16 cellular contexts compared by ENCODE assay signal in genomic region chr9:128632066-128632465, GRCh38. TPM values are rescaled to one million over a fixed set of nuclear protein-coding genes. Genes with fewer than 3 reads are reported as not detected.
DNase-seq lines count a peak whose midpoint lies in the region; ATAC-seq and TF ChIP-seq lines count a peak whose summit lies in the region.
"Had no signal": no experiment of that assay in that cellular context is flagged by ENCODE, and none has a peak within 500 bp of the region (broad histone marks: within the 10 kb centered on the region; RNA-seq: fewer than 3 reads in every experiment).

No MANE protein-coding gene starts in this region.

- H3K27me3 ChIP-seq in Caco-2 (replicated peaks; ENCODE audit: control insufficient read depth, insufficient read depth, low read length) (no peaks in the 10 kb centered on the region), H9 (ENCODE audit: insufficient read depth, low read length) (no peaks in the 10 kb centered on the region), tibial nerve (no peaks in the 10 kb centered on the region)
- H3K27me3 ChIP-seq: Peyer's patch had no signal

- peak overlapping the region; percentile 22 for H3K27ac Mint-ChIP-seq in Caco-2 (ENCODE audit: unreplicated experiment)
- peak overlapping the region; percentile 22 to 86 (median 69); a peak in 3 of 7 replicates for H3K27ac Mint-ChIP-seq in H9
- peak overlapping the region in 3 of 5 experiments; percentile 33 to 65 (median 41) for H3K27ac Mint-ChIP-seq in brain
- H3K27ac Mint-ChIP-seq in nephron progenitor cell: peak overlapping the region; percentile 85

- no peak overlapping the region for H4K5ac ChIP-seq in H9 (ENCODE audit: insufficient read length, low read depth, low read length)

- no peak overlapping the region for H2BK20ac ChIP-seq in H9 (ENCODE audit: low read depth, low read length, poor library complexity, severe bottlenecking)

- no peak overlapping the region for H3K9ac ChIP-seq in H9 (ENCODE audit: extremely low read depth, insufficient read length, low read length)

- WGBS in H9 (ENCODE audit: extremely low coverage, insufficient read length, low lambda C conversion rate): no CpG with 5 or more reads among the region's 10 CpGs
- 88 to 94% methylated on average over 8 to 10 of the region's 10 CpGs for WGBS in tibial nerve, 2 donors

- no peaks in the 10 kb centered on the region for H3K79me2 ChIP-seq in H9 (ENCODE audit: insufficient read depth, low read length)

- no peak overlapping the region for H2BK12ac ChIP-seq in H9 (ENCODE audit: insufficient read length, low read depth, low read length)

- H3K79me1 ChIP-seq in H9 (ENCODE audit: insufficient read depth, low read depth, low read length, poor library complexity, severe bottlenecking): no peaks in the 10 kb centered on the region

- intact Hi-C loops in Caco-2 (cut with micrococcal nuclease; ENCODE audit: unreplicated experiment): no loop called here

- POLR2A ChIA-PET in Caco-2 (lab: Charles Lee): no interaction called here

- no peak overlapping the region for H4K91ac ChIP-seq in H9 (ENCODE audit: insufficient read length, low read depth, low read length)

- peaks cover 9% of the 10 kb centered on the region for H3K36me3 ChIP-seq in Caco-2 (ENCODE audit: control insufficient read depth, insufficient read depth, low read length)
- peaks cover 4 to 81% (median 39%) of the 10 kb centered on the region in 3 donors for H3K36me3 ChIP-seq in tibial nerve

- H3K4me1 ChIP-seq in Caco-2: peaks cover 25% of the 10 kb centered on the region
- no peaks in the 10 kb centered on the region for H3K4me1 ChIP-seq in H9 (ENCODE audit: insufficient read depth, low read length)
- peaks cover 0 to 60% (median 21%) of the 10 kb centered on the region in 4 donors for H3K4me1 ChIP-seq in tibial nerve

- H2BK15ac ChIP-seq in H9 (ENCODE audit: low read depth, low read length): no peak overlapping the region

- no peak overlapping the region for H3K4me2 ChIP-seq in H9 (ENCODE audit: insufficient read depth, insufficient read length, low read length)

- no peak overlapping the region for H3K4me3 ChIP-seq in Caco-2 (ENCODE audit: low read depth, low read length)
- H3K4me3 ChIP-seq in tibial nerve: no peak overlapping the region
- H3K4me3 ChIP-seq: HAP-1, Peyer's patch had no signal

- H3K23ac ChIP-seq in H9 (ENCODE audit: insufficient read length, low read depth, low read length): no peak overlapping the region

- ATAC-seq in GM21515 (IDR thresholded peaks at IDR 0.05; ENCODE audit: unreplicated experiment): no peak

- H2BK5ac ChIP-seq in H9 (ENCODE audit: insufficient read length, low read length): no peak overlapping the region

- BruUV-seq in Caco-2 (replicated peaks; lab: Mats Ljungman, UMichigan): no TSS peak

- H3K4me1 Mint-ChIP-seq in Caco-2 (ENCODE audit: low read depth, unreplicated experiment) (peaks cover 18% of the 10 kb centered on the region), H9 (peaks cover 2 to 10% of the 10 kb centered on the region in 2 experiments; a peak in 3 of 4 replicates), brain (peaks cover 3% of the 10 kb centered on the region), nephron progenitor cell (peaks cover 15% of the 10 kb centered on the region)
- H3K4me1 Mint-ChIP-seq: CD8-positive, alpha-beta memory T cell had no signal

- no peak overlapping the region for H3K4me3 Mint-ChIP-seq in Caco-2 (ENCODE audit: unreplicated experiment)
- no peak overlapping the region for H3K4me3 Mint-ChIP-seq in H9
- no peak overlapping the region for H3K4me3 Mint-ChIP-seq in brain
- H3K4me3 Mint-ChIP-seq in nephron progenitor cell: no peak overlapping the region
- H3K4me3 Mint-ChIP-seq: CD8-positive, alpha-beta memory T cell had no signal

- TF ChIP-seq EP300 in tibial nerve (IDR thresholded peaks at IDR 0.05): no peak

- H2BK120ac ChIP-seq in H9 (ENCODE audit: low read depth, low read length, poor library complexity, severe bottlenecking): no peak overlapping the region

- CTCF ChIA-PET in Caco-2 (lab: Charles Lee): interaction anchor here (0.6 kb wide), 1 partner anchor 69 kb away, joined by 3 read pairs; no protein-coding TSS in a partner anchor

- no peak overlapping the region for H2AFZ ChIP-seq in H9 (ENCODE audit: low read length)

- TF ChIP-seq POLR2A in tibial nerve (IDR thresholded peaks at IDR 0.05): no peak

- H3K27ac ChIP-seq in H9 (ENCODE audit: insufficient read length, low read depth, low read length) (no peak overlapping the region), tibial nerve (peak overlapping the region in 1 of 4 donors; percentile 42)
- H3K27ac ChIP-seq: Peyer's patch had no signal

- H3T11ph ChIP-seq in H9 (ENCODE audit: low read length): no peak overlapping the region

- H4K20me1 ChIP-seq in H9 (ENCODE audit: control insufficient read depth, insufficient read depth, insufficient read length): no peaks in the 10 kb centered on the region

- H4K8ac ChIP-seq in H9 (replicated peaks; ENCODE audit: insufficient read length, low read depth, low read length): no peak overlapping the region

- no peak overlapping the region for H3K4ac ChIP-seq in H9 (ENCODE audit: low read depth, low read length)

- H3K18ac ChIP-seq in H9 (ENCODE audit: insufficient read length, low read depth, low read length): no peak overlapping the region

- no peak for DNase-seq in Caco-2
- DNase-seq in H9: no peak
- no peak for DNase-seq in nephron progenitor cell
- no peak for DNase-seq in tibial nerve (ENCODE audit: low spot score in 2 of 2)
- no peak for DNase-seq in NCI-H69 (lab: John Stamatoyannopoulos, UW)
- DNase-seq: EL, KBM-7, NCI-H1092, NCI-H1694 treated with DMSO at 0.1 percent for 48 hours, NCI-H510A, SW 1271 had no signal

- no peaks in the 10 kb centered on the region for H3K23me2 ChIP-seq in H9 (ENCODE audit: insufficient read length, low read depth, low read length, poor library complexity, severe bottlenecking)

- H3K27me3 Mint-ChIP-seq in Caco-2 (ENCODE audit: insufficient read depth, unreplicated experiment) (no peaks in the 10 kb centered on the region), H9 (ENCODE audit: low read depth) (no peaks in the 10 kb centered on the region), brain (peaks cover 5% of the 10 kb centered on the region), nephron progenitor cell (ENCODE audit: low read depth, poor library complexity) (no peaks in the 10 kb centered on the region)

- no peak for TF ChIP-seq CTCF in Caco-2 (IDR thresholded peaks at IDR 0.05; ENCODE audit: insufficient read depth in 1 of 2, low read depth in 1 of 2, low read length in 1 of 2, severe bottlenecking in 1 of 2, unreplicated experiment in 1 of 2)
- no peak for TF ChIP-seq CTCF in H9 (conservative IDR thresholded peaks at IDR 0.05)
- TF ChIP-seq CTCF in brain (conservative IDR thresholded peaks at IDR 0.05): no peak
- no peak for TF ChIP-seq CTCF in nephron progenitor cell (IDR thresholded peaks at IDR 0.05)
- TF ChIP-seq CTCF in tibial nerve (IDR thresholded peaks at IDR 0.05): no peak

- H3K9me3 ChIP-seq in Caco-2 (no peaks in the 10 kb centered on the region), H9 (ENCODE audit: control insufficient read depth, low read depth, low read length) (no peaks in the 10 kb centered on the region), tibial nerve (no peaks in the 10 kb centered on the region)
- H3K9me3 ChIP-seq: HAP-1, Peyer's patch had no signal

- no peak overlapping the region for H2AK5ac ChIP-seq in H9 (ENCODE audit: insufficient read length, low read length)

- no peak overlapping the region for H3K14ac ChIP-seq in H9 (ENCODE audit: insufficient read depth, low read length)

- H3K56ac ChIP-seq in H9 (ENCODE audit: insufficient read length, low read depth, low read length): no peak overlapping the region

- H3K9me3 Mint-ChIP-seq in Caco-2 (ENCODE audit: unreplicated experiment) (no peaks in the 10 kb centered on the region), H9 (no peaks in the 10 kb centered on the region), brain (no peaks in the 10 kb centered on the region), nephron progenitor cell (no peaks in the 10 kb centered on the region)
- H3K9me3 Mint-ChIP-seq: CD8-positive, alpha-beta memory T cell had no signal

- H3K36me3 Mint-ChIP-seq in Caco-2 (ENCODE audit: insufficient read depth, unreplicated experiment): peaks cover 98% of the 10 kb centered on the region
- H3K36me3 Mint-ChIP-seq in H9 (ENCODE audit: insufficient read depth in 1 of 3, low read depth in 3 of 3): peaks cover 18 to 64% (median 56%) of the 10 kb centered on the region in 3 experiments
- H3K36me3 Mint-ChIP-seq in brain: peaks cover 49% of the 10 kb centered on the region
- peaks cover 46% of the 10 kb centered on the region for H3K36me3 Mint-ChIP-seq in nephron progenitor cell (ENCODE audit: low read depth)

RNA-seq across cellular contexts. Expression of gene DYNC2I2, which starts 24.6 kb away (rescaled TPM):
- 80.2 and 80.8 TPM in 2 replicates for total RNA-seq in Caco-2 (2022)
- total RNA-seq in H9 (2021): 58.6 and 62.2 TPM in 2 replicates
- polyA plus RNA-seq in brain (ENCODE audit: insufficient read depth, low read depth, low replicate concordance): 320 TPM
- total RNA-seq in tibial nerve: 100 to 1,000 TPM in 3 of 4 donors, 10 to 100 TPM in 1; 53.8 to 117 (median 111) TPM

RNA-seq across cellular contexts. Expression of gene SET, which starts 57.0 kb away (rescaled TPM):
- total RNA-seq in Caco-2 (2022) (710 and 745 TPM in 2 replicates), H9 (2021) (1,148 and 1,158 TPM in 2 replicates), tibial nerve (100 to 1,000 TPM; 143 to 156 (median 145) TPM)
- 527 TPM for polyA plus RNA-seq in brain (ENCODE audit: insufficient read depth, low read depth, low replicate concordance)

Comparison
In these comparisons a context has a peak if more than half of its experiments do, and no peak if none do; other contexts are left out.
1. H3K27ac Mint-ChIP-seq: peak in every context shown above with its lines; median percentile 85 in nephron progenitor cell; 69 in H9; 41 in brain; 22 in Caco-2.